Comparison of ENCODE assay signal across 19 cellular contexts in the genomic region with DNA sequence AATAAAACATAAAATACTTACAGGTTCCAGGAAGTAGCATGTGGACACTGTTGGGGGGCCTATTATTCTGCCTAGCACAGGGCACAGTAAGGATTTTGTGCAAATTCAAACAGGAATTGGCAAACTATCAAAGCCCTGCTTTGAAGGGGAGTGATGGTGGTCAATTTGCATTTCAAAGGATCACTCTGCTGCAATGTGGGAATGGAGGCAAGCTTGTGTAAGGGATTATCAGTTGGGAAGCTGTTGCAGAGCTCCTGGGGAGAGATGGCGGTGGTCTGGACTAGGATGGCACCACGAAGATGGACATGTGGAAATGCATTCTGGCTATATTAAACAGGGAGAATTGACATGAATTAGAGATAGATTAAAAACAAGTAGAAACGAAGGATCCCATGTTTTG.
A peak's percentile ranks its signal among the peaks of the same experiment; 100 is the strongest.
DNase-seq lines count a peak whose midpoint lies in the region; ATAC-seq and TF ChIP-seq lines count a peak whose summit lies in the region.
"Had no signal": no experiment of that assay in that cellular context is flagged by ENCODE, and none has a peak within 500 bp of the region (broad histone marks: within the 10 kb centered on the region; RNA-seq: fewer than 3 reads in every experiment).

No MANE protein-coding gene starts in this region.

- CTCF ChIA-PET in A673 (lab: Charles Lee): no interaction called here

- H3K9me3 ChIP-seq in A673 (ENCODE audit: low read depth, low read length, poor library complexity, severe bottlenecking): peaks cover 11% of the 10 kb centered on the region
- peaks cover 19% of the 10 kb centered on the region for H3K9me3 ChIP-seq in HUES48 (ENCODE audit: control insufficient read depth, insufficient read depth, low read length)
- H3K9me3 ChIP-seq in endodermal cell (ENCODE audit: control insufficient read depth, low read length): peaks cover 20% of the 10 kb centered on the region
- no peaks in the 10 kb centered on the region for H3K9me3 ChIP-seq in gastrocnemius medialis

- ATAC-seq in gastrocnemius medialis: no peak
- no peak for ATAC-seq in Right ventricle myocardium superior (ENCODE audit: poor library complexity)
- ATAC-seq in left ventricle myocardium superior: no peak
- ATAC-seq: GM12878, HCT116 had no signal

- H3K79me1 ChIP-seq in mesendoderm (ENCODE audit: low read length): no peaks in the 10 kb centered on the region

- no peak overlapping the region for H2AK5ac ChIP-seq in mesendoderm (ENCODE audit: low read length)

- H3K27ac Mint-ChIP-seq in endodermal cell: no peak overlapping the region
- H3K27ac Mint-ChIP-seq: B cell; CD4-positive, alpha-beta T cell had no signal

- H3K4me3 Mint-ChIP-seq in endodermal cell: no peak overlapping the region
- H3K4me3 Mint-ChIP-seq: B cell; CD4-positive, alpha-beta T cell had no signal

- no peak overlapping the region for H4K8ac ChIP-seq in mesendoderm (ENCODE audit: low read depth, low read length)

- H3K56ac ChIP-seq in mesendoderm (ENCODE audit: low read length): no peak overlapping the region

- BruUV-seq in A673 (replicated peaks; lab: Mats Ljungman, UMichigan): no TSS peak

- H3K4me1 ChIP-seq in A673 (ENCODE audit: insufficient read depth, low read length, poor library complexity, severe bottlenecking) (no peaks in the 10 kb centered on the region), HUES48 (ENCODE audit: control insufficient read depth, insufficient read depth, low read length) (peaks cover 41% of the 10 kb centered on the region), endodermal cell (ENCODE audit: control insufficient read depth, insufficient read depth, low read length) (peaks cover 3% of the 10 kb centered on the region), mesendoderm (ENCODE audit: control insufficient read depth, low read depth, low read length) (peaks cover 6% of the 10 kb centered on the region), gastrocnemius medialis (no peaks in the 10 kb centered on the region)

- H3K36me3 Mint-ChIP-seq in endodermal cell (ENCODE audit: low read depth): peaks cover 3% of the 10 kb centered on the region

- H3K9ac ChIP-seq in HUES48 (ENCODE audit: low read depth, low read length): no peak overlapping the region
- no peak overlapping the region for H3K9ac ChIP-seq in endodermal cell (ENCODE audit: extremely low read depth, low read length, poor library complexity, severe bottlenecking)
- no peak overlapping the region for H3K9ac ChIP-seq in mesendoderm (ENCODE audit: low read length)
- H3K9ac ChIP-seq: GM23248 had no signal

- TF ChIP-seq CTCF in A673 (conservative IDR thresholded peaks at IDR 0.05; ENCODE audit: low read depth, low read length) (no peak), endodermal cell (conservative IDR thresholded peaks at IDR 0.05) (no peak), gastrocnemius medialis (IDR thresholded peaks at IDR 0.05 in 4 of 5, conservative IDR thresholded peaks at IDR 0.05 in 1 of 5) (no peak)

- POLR2A ChIA-PET in A673 (lab: Charles Lee; ENCODE audit: low non-redundant PET): interaction anchor here (0.6 kb wide), 1 partner anchor 194 kb away, joined by 5 read pairs; no protein-coding TSS in a partner anchor

- H2BK120ac ChIP-seq in mesendoderm (ENCODE audit: low read depth, low read length): no peak overlapping the region

- H3K4me2 ChIP-seq in mesendoderm (ENCODE audit: low read length): no peak overlapping the region

- no peaks in the 10 kb centered on the region for H3K79me2 ChIP-seq in mesendoderm (ENCODE audit: control insufficient read depth, insufficient read depth, low read length)

- H2BK15ac ChIP-seq in mesendoderm (replicated peaks; ENCODE audit: low read depth): no peak overlapping the region

- no peak overlapping the region for H3K18ac ChIP-seq in mesendoderm (ENCODE audit: low read length)

- H3K36me3 ChIP-seq in A673 (ENCODE audit: insufficient read depth, low read length, poor library complexity, severe bottlenecking) (no peaks in the 10 kb centered on the region), HUES48 (ENCODE audit: control insufficient read depth, insufficient read depth, low read length) (no peaks in the 10 kb centered on the region), endodermal cell (ENCODE audit: control insufficient read depth, insufficient read depth, low read length) (no peaks in the 10 kb centered on the region), mesendoderm (ENCODE audit: control insufficient read depth, insufficient read depth, low read length) (no peaks in the 10 kb centered on the region), gastrocnemius medialis (no peaks in the 10 kb centered on the region)

- no peak overlapping the region for H3K4ac ChIP-seq in mesendoderm (ENCODE audit: low read depth, low read length)

- WGBS in endodermal cell (ENCODE audit: insufficient coverage in 1 of 2, insufficient read length in 1 of 2), 2 experiments: 27 to 48% methylated on average over 3 of the region's 3 CpGs
- WGBS in mesendoderm (ENCODE audit: extremely low coverage, insufficient coverage, low lambda C conversion rate): no CpG with 5 or more reads among the region's 3 CpGs

- no peaks in the 10 kb centered on the region for H3K27me3 ChIP-seq in A673 (replicated peaks; ENCODE audit: insufficient read depth, low read depth, low read length, poor library complexity)
- no peaks in the 10 kb centered on the region for H3K27me3 ChIP-seq in HUES48 (ENCODE audit: control insufficient read depth, insufficient read depth, low read length)
- no peaks in the 10 kb centered on the region for H3K27me3 ChIP-seq in endodermal cell (ENCODE audit: control insufficient read depth, insufficient read depth, low read length, poor library complexity, severe bottlenecking)
- H3K27me3 ChIP-seq in mesendoderm (ENCODE audit: insufficient read depth, low read length, poor library complexity): no peaks in the 10 kb centered on the region
- no peaks in the 10 kb centered on the region for H3K27me3 ChIP-seq in gastrocnemius medialis

- intact Hi-C loops in A673 (cut with micrococcal nuclease; ENCODE audit: unreplicated experiment) (no loop called here), gastrocnemius medialis (cut with DNase I; ENCODE audit: low total_unique reads) (no loop called here), Right ventricle myocardium superior (cut with DNase I) (no loop called here), left ventricle myocardium superior (cut with micrococcal nuclease) (no loop called here)

- TF ChIP-seq POLR2A in gastrocnemius medialis (IDR thresholded peaks at IDR 0.05): no peak

- no peaks in the 10 kb centered on the region for H3K27me3 Mint-ChIP-seq in endodermal cell (ENCODE audit: insufficient read depth)
- H3K27me3 Mint-ChIP-seq: B cell; CD4-positive, alpha-beta T cell had no signal

- H3K4me1 Mint-ChIP-seq in endodermal cell: peaks cover 17% of the 10 kb centered on the region
- H3K4me1 Mint-ChIP-seq: B cell had no signal

- in situ Hi-C loops in gastrocnemius medialis (cut with MboI; ENCODE audit: low sequenced_read_pairs in 4 of 4): no loop called here

- no peak overlapping the region for H3K4me3 ChIP-seq in A673 (ENCODE audit: low read depth, low read length, poor library complexity, severe bottlenecking)
- no peak overlapping the region for H3K4me3 ChIP-seq in HUES48 (ENCODE audit: low read depth, low read length)
- H3K4me3 ChIP-seq in endodermal cell (ENCODE audit: low read length): no peak overlapping the region
- H3K4me3 ChIP-seq in mesendoderm (ENCODE audit: low read length): no peak overlapping the region
- no peak overlapping the region for H3K4me3 ChIP-seq in gastrocnemius medialis
- H3K4me3 ChIP-seq: GM12878, GM23248 had no signal

- H3K9me3 Mint-ChIP-seq in endodermal cell: peaks cover 18% of the 10 kb centered on the region

- no peak overlapping the region for H3K27ac ChIP-seq in A673 (ENCODE audit: low read depth, low read length, poor library complexity, severe bottlenecking)
- H3K27ac ChIP-seq in HUES48 (ENCODE audit: low read depth, low read length): peak overlapping the region; percentile 91
- no peak overlapping the region for H3K27ac ChIP-seq in endodermal cell (ENCODE audit: low read depth, low read length)
- H3K27ac ChIP-seq in mesendoderm (ENCODE audit: low read depth, low read length): no peak overlapping the region
- no peak overlapping the region for H3K27ac ChIP-seq in gastrocnemius medialis
- H3K27ac ChIP-seq: 22Rv1, GM23248 had no signal

- H3K23ac ChIP-seq in mesendoderm (ENCODE audit: low read length): no peak overlapping the region

- no peak overlapping the region for H4K5ac ChIP-seq in mesendoderm (ENCODE audit: low read length)

- H2BK5ac ChIP-seq in mesendoderm (ENCODE audit: low read length): no peak overlapping the region

- peak; percentile 34 for DNase-seq in A673 (ENCODE audit: low spot score)
- DNase-seq in endodermal cell: peak; percentile 58
- DNase-seq in mesendoderm: peak; percentile 63
- DNase-seq in gastrocnemius medialis: no peak
- no peak for DNase-seq in effector CD8-positive, alpha-beta T cell (lab: John Stamatoyannopoulos, UW)
- no peak for DNase-seq in Right ventricle myocardium superior
- DNase-seq in left ventricle myocardium superior: no peak
- DNase-seq: C1 segment of cervical spinal cord; Calu3; CD4-positive, alpha-beta T cell; DMS 273 treated with DMSO at 0.1 percent for 48 hours; GM23248; IMR-90; KBM-7 had no signal

Comparison
In these comparisons a context has a peak if more than half of its experiments do, and no peak if none do; other contexts are left out.
1. DNase-seq: peak in A673 (single experiment), endodermal cell (single experiment) and mesendoderm (single experiment); none in gastrocnemius medialis (0 of 2), effector CD8-positive, alpha-beta T cell (single experiment), Right ventricle myocardium superior (single experiment) and left ventricle myocardium superior (single experiment).